ENCODE assay signal across 16 cellular contexts in the genomic region with DNA sequence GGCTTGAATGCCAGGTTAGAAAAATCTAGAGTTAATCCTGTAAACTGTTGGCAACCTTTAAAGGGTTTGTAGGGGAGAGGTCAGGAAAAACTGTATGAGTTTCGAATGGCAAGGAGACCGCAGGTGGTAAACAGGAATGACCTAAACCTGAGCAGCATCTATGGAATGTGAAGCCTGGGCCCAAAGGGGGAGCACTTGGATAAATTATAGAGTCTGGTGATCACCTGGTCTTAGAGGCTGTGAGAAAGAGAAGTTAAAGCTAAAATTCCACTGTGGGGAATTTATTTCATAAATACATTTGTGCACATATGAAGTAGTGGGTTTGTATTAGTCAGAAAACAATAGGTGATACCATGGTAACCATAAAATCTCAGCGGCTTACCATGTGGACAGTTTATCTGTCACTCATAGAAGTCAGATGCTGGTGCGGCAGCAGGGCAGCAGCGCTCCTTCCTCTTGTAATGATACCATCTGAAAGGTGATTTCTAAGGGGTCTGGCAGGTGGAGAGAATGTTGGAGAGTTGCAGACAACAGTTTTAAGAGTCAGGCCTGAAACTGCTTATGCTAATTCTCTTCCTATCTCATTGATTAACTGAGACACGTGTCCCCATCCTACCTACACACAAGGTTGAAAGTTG.
DNase-seq lines count a peak whose midpoint lies in the region; ATAC-seq, FAIRE-seq and TF ChIP-seq lines count a peak whose summit lies in the region.
"Had no signal": no experiment of that assay in that cellular context is flagged by ENCODE, and none has a peak within 500 bp of the region (broad histone marks: within the 10 kb centered on the region; RNA-seq: fewer than 3 reads in every experiment).

No MANE protein-coding gene starts in this region.

- H3K4me3 ChIP-seq in AG09309 (ENCODE audit: control insufficient read depth, low read depth, low read length) (no peak overlapping the region), RWPE2 (ENCODE audit: severe bottlenecking) (no peak overlapping the region), fibroblast of mammary gland (ENCODE audit: control insufficient read depth, low read depth, low read length) (no peak overlapping the region)
- H3K4me3 ChIP-seq in CD8-positive, alpha-beta memory T cell (ENCODE audit: low read length), result no peak overlapping the region
- H3K4me3 ChIP-seq: BLaER1 treated with 17β-estradiol and CSF1 and Interleukin-3, amounts not matched to agents 10 nM and 100 nM; esophagus squamous epithelium; SJSA1 had no signal

- H3K9me3 ChIP-seq in RWPE2 (ENCODE audit: severe bottlenecking), result no peaks in the 10 kb centered on the region
- H3K9me3 ChIP-seq in CD8-positive, alpha-beta memory T cell (ENCODE audit: low read length), result no peaks in the 10 kb centered on the region
- H3K9me3 ChIP-seq: BLaER1 treated with 17β-estradiol and CSF1 and Interleukin-3, amounts not matched to agents 10 nM and 100 nM; esophagus squamous epithelium; SJSA1 had no signal

- no peak for TF ChIP-seq POLR2A in H54 (IDR thresholded peaks at IDR 0.05; ENCODE audit: low read depth, low read length)

- H3K27me3 ChIP-seq in RWPE2 (ENCODE audit: insufficient read depth, poor library complexity, severe bottlenecking), result no peaks in the 10 kb centered on the region
- H3K27me3 ChIP-seq in CD8-positive, alpha-beta memory T cell (ENCODE audit: insufficient read depth, low read length, poor library complexity, severe bottlenecking), result no peaks in the 10 kb centered on the region
- H3K27me3 ChIP-seq: BLaER1 treated with 17β-estradiol and CSF1 and Interleukin-3, amounts not matched to agents 10 nM and 100 nM; esophagus squamous epithelium; SJSA1 had no signal

- DNase-seq in AG09309 (ENCODE audit: low read depth) (no peak), H54 (ENCODE audit: insufficient read length, low spot score) (no peak), RWPE2 (ENCODE audit: low spot score) (no peak), fibroblast of mammary gland (ENCODE audit: low read depth) (peak; percentile 9), NCI-H774 (lab: John Stamatoyannopoulos, UW) (no peak)
- DNase-seq in effector memory CD8-positive, alpha-beta T cell, result no peak
- no peak for DNase-seq in CD8-positive, alpha-beta memory T cell
- DNase-seq in stimulated activated CD4-positive, alpha-beta T cell treated with anti-CD3 and anti-CD28 coated beads, Interleukin-2, amount 100 ng/mL, for 24 hours, result no peak
- DNase-seq: activated T-cell treated with anti-CD3 and anti-CD28 coated beads, Interleukin-2, amount 50 U/mL, for 4 hours; esophagus squamous epithelium; GOT3; stimulated activated CD4-positive, alpha-beta T cell treated with anti-CD3 and anti-CD28 coated beads, Interleukin-4, amount 100 ng/mL, for 4 hours had no signal

- POLR2A ChIA-PET in CD8-positive, alpha-beta memory T cell (lab: Charles Lee), result no interaction called here

- TF ChIP-seq CTCF in AG09309 (IDR thresholded peaks at IDR 0.05; ENCODE audit: control insufficient read depth, insufficient read depth, low read depth, low read length, missing control alignments) (peak; percentile 12), RWPE2 (IDR thresholded peaks at IDR 0.05; ENCODE audit: poor library complexity, severe bottlenecking) (peak; percentile 12), fibroblast of mammary gland (conservative IDR thresholded peaks at IDR 0.05; ENCODE audit: control insufficient read depth, insufficient read depth, low read depth, low read length) (no peak)

- H3K27ac Mint-ChIP-seq in effector memory CD8-positive, alpha-beta T cell, result no peak overlapping the region
- H3K27ac Mint-ChIP-seq in CD8-positive, alpha-beta memory T cell, result no peak overlapping the region
- H3K27ac Mint-ChIP-seq: IgD-negative memory B cell had no signal

- no peak overlapping the region for H3K4me3 Mint-ChIP-seq in effector memory CD8-positive, alpha-beta T cell
- no peak overlapping the region for H3K4me3 Mint-ChIP-seq in CD8-positive, alpha-beta memory T cell
- H3K4me3 Mint-ChIP-seq: activated T-cell treated with anti-CD3 and anti-CD28 coated beads, Interleukin-2, amount 50 U/mL, for 4 hours; IgD-negative memory B cell had no signal

- CTCF ChIA-PET in CD8-positive, alpha-beta memory T cell (lab: Charles Lee), result no interaction called here

- ATAC-seq in RWPE2 (ENCODE audit: low read depth), result peak; percentile 70; the same call in 2 of the 3 replicates
- no peak for ATAC-seq in effector memory CD8-positive, alpha-beta T cell (replicated peaks)
- ATAC-seq: activated CD4-positive, CD25-positive, alpha-beta regulatory T cell treated with anti-CD3 and anti-CD28 coated beads, Interleukin-2, amount 50 U/mL, for 24 hours; activated T-cell treated with anti-CD3 and anti-CD28 coated beads, Interleukin-2, amount 50 U/mL, for 4 hours had no signal

- H3K4me1 ChIP-seq in RWPE2 (ENCODE audit: insufficient read depth, poor library complexity, severe bottlenecking), result no peaks in the 10 kb centered on the region
- H3K4me1 ChIP-seq in CD8-positive, alpha-beta memory T cell (ENCODE audit: insufficient read depth, low read length), result no peaks in the 10 kb centered on the region
- H3K4me1 ChIP-seq: BLaER1 treated with 17β-estradiol and CSF1 and Interleukin-3, amounts not matched to agents 10 nM and 100 nM; esophagus squamous epithelium; SJSA1 had no signal

- H3K27ac ChIP-seq in RWPE2 (ENCODE audit: poor library complexity, severe bottlenecking), result no peak overlapping the region
- H3K27ac ChIP-seq in CD8-positive, alpha-beta memory T cell (ENCODE audit: low read depth, low read length), result no peak overlapping the region
- H3K27ac ChIP-seq: BLaER1 treated with 17β-estradiol and CSF1 and Interleukin-3, amounts not matched to agents 10 nM and 100 nM; esophagus squamous epithelium; SJSA1 had no signal

- H3K27me3 Mint-ChIP-seq in effector memory CD8-positive, alpha-beta T cell, result no peaks in the 10 kb centered on the region
- H3K27me3 Mint-ChIP-seq in CD8-positive, alpha-beta memory T cell, result no peaks in the 10 kb centered on the region
- H3K27me3 Mint-ChIP-seq: IgD-negative memory B cell had no signal

- peaks cover 6 to 10% of the 10 kb centered on the region in 2 donors for H3K9me3 Mint-ChIP-seq in effector memory CD8-positive, alpha-beta T cell
- peaks cover 2 to 9% (median 4%) of the 10 kb centered on the region in 5 donors for H3K9me3 Mint-ChIP-seq in CD8-positive, alpha-beta memory T cell
- H3K9me3 Mint-ChIP-seq: activated T-cell treated with anti-CD3 and anti-CD28 coated beads, Interleukin-2, amount 50 U/mL, for 4 hours; IgD-negative memory B cell had no signal

- no peaks in the 10 kb centered on the region for H3K36me3 ChIP-seq in RWPE2 (ENCODE audit: low read depth)
- H3K36me3 ChIP-seq in CD8-positive, alpha-beta memory T cell (ENCODE audit: insufficient read depth, low read length), result no peaks in the 10 kb centered on the region
- H3K36me3 ChIP-seq: BLaER1 treated with 17β-estradiol and CSF1 and Interleukin-3, amounts not matched to agents 10 nM and 100 nM; esophagus squamous epithelium; SJSA1 had no signal

- no peaks in the 10 kb centered on the region for H3K36me3 Mint-ChIP-seq in effector memory CD8-positive, alpha-beta T cell (ENCODE audit: insufficient read depth)
- no peaks in the 10 kb centered on the region for H3K36me3 Mint-ChIP-seq in CD8-positive, alpha-beta memory T cell
- H3K36me3 Mint-ChIP-seq: IgD-negative memory B cell had no signal

- peak; percentile 41 for FAIRE-seq in H54 (lab: Jason Lieb, UNC)

- no peaks in the 10 kb centered on the region for H3K4me1 Mint-ChIP-seq in effector memory CD8-positive, alpha-beta T cell (ENCODE audit: low read depth in 2 of 2)
- no peaks in the 10 kb centered on the region for H3K4me1 Mint-ChIP-seq in CD8-positive, alpha-beta memory T cell
- H3K4me1 Mint-ChIP-seq: IgD-negative memory B cell had no signal
